Comparison of ENCODE assay signal across 9 cellular contexts in genomic region chr18:10015941-10016819, GRCh38.
A peak's percentile ranks its signal among the peaks of the same experiment; 100 is the strongest.
DNase-seq lines count a peak whose midpoint lies in the region; ATAC-seq and TF ChIP-seq lines count a peak whose summit lies in the region.
"Had no signal": no experiment of that assay in that cellular context is flagged by ENCODE, and none has a peak within 500 bp of the region (broad histone marks: within the 10 kb centered on the region; RNA-seq: fewer than 3 reads in every experiment).

No MANE protein-coding gene starts in this region.

- H3K4me1 Mint-ChIP-seq in stimulated activated memory B cell treated with anti-CD40 and anti-IgM and Interleukin-4, amounts not matched to agents 10 μg/mL and 1 μg/mL and 100 μg/mL, for 72 hours = peaks cover 16% of the 10 kb centered on the region

- H3K4me1 ChIP-seq in mucosa of descending colon (ENCODE audit: low read depth) = no peaks in the 10 kb centered on the region

- H3K9me3 ChIP-seq in mucosa of descending colon = no peaks in the 10 kb centered on the region

- H3K27ac Mint-ChIP-seq in stimulated activated memory B cell treated with anti-CD40 and anti-IgM and Interleukin-4, amounts not matched to agents 10 μg/mL and 1 μg/mL and 100 μg/mL, for 72 hours = no peak overlapping the region

- H3K9me3 Mint-ChIP-seq in stimulated activated memory B cell treated with anti-CD40 and anti-IgM and Interleukin-4, amounts not matched to agents 10 μg/mL and 1 μg/mL and 100 μg/mL, for 72 hours = no peaks in the 10 kb centered on the region

- no peaks in the 10 kb centered on the region for H3K36me3 Mint-ChIP-seq in stimulated activated memory B cell treated with anti-CD40 and anti-IgM and Interleukin-4, amounts not matched to agents 10 μg/mL and 1 μg/mL and 100 μg/mL, for 72 hours

- H3K4me3 Mint-ChIP-seq in stimulated activated memory B cell treated with anti-CD40 and anti-IgM and Interleukin-4, amounts not matched to agents 10 μg/mL and 1 μg/mL and 100 μg/mL, for 72 hours = no peak overlapping the region

- intact Hi-C loops in mucosa of descending colon (cut with DNase I, micrococcal nuclease) = no loop called here

- no peaks in the 10 kb centered on the region for H3K36me3 ChIP-seq in mucosa of descending colon (ENCODE audit: low read depth)

- no peak overlapping the region for H3K4me3 ChIP-seq in mucosa of descending colon
- H3K4me3 ChIP-seq: GM12878 had no signal

- no peaks in the 10 kb centered on the region for H3K27me3 Mint-ChIP-seq in stimulated activated memory B cell treated with anti-CD40 and anti-IgM and Interleukin-4, amounts not matched to agents 10 μg/mL and 1 μg/mL and 100 μg/mL, for 72 hours

- no peak for TF ChIP-seq CTCF in mucosa of descending colon (IDR thresholded peaks at IDR 0.05)

- DNase-seq in Ammon's horn (ENCODE audit: low spot score) (peak; percentile 56), LHCN-M2 (ENCODE audit: low read depth) (peak; percentile 79), dedifferentiated amniotic fluid mesenchymal stem cell (ENCODE audit: extremely low spot score) (peak; percentile 74), mucosa of descending colon (no peak), activated gamma-delta T cell (lab: John Stamatoyannopoulos, UW) (no peak)
- no peak for DNase-seq in stimulated activated CD4-positive, alpha-beta T cell treated with anti-CD3 and anti-CD28 coated beads, Interleukin-4, amount 100 ng/mL, for 1 hour

- ATAC-seq in mucosa of descending colon (peak; percentile 38), HG03039 (IDR thresholded peaks at IDR 0.05; ENCODE audit: unreplicated experiment) (no peak)
- no peak for ATAC-seq in stimulated activated memory B cell treated with anti-CD40 and anti-IgM and Interleukin-4, amounts not matched to agents 10 μg/mL and 1 μg/mL and 100 μg/mL, for 72 hours
- ATAC-seq: GM12878 had no signal

Comparison
In these comparisons a context has a peak if more than half of its experiments do, and no peak if none do; other contexts are left out.
1. DNase-seq: peak in Ammon's horn (single experiment), LHCN-M2 (single experiment) and dedifferentiated amniotic fluid mesenchymal stem cell (single experiment); none in mucosa of descending colon (0 of 3), activated gamma-delta T cell (single experiment) and stimulated activated CD4-positive, alpha-beta T cell treated with anti-CD3 and anti-CD28 coated beads, Interleukin-4, amount 100 ng/mL, for 1 hour (single experiment).